1 cellular context compared by ENCODE assay signal in genomic region chr20:35436175-35436568, GRCh38.
TF ChIP-seq lines count a peak whose summit lies in the region.

No MANE protein-coding gene starts in this region.

TF ChIP-seq in HepG2, 621 proteins besides CTCF, POLR2A, EP300 and RAD21:
- TF ChIP-seq ZNF841 (CRISPR knock-in tag; IDR thresholded peaks at IDR 0.05; ENCODE audit: borderline replicate concordance) (no peak), MEIS2 (CRISPR knock-in tag; IDR thresholded peaks at IDR 0.05) (no peak), PBX2 (CRISPR knock-in tag; IDR thresholded peaks at IDR 0.05) (no peak), SOX5 (CRISPR knock-in tag; IDR thresholded peaks at IDR 0.05; ENCODE audit: borderline replicate concordance) (no peak), ZNF17 (CRISPR knock-in tag; IDR thresholded peaks at IDR 0.05) (no peak), SETDB1 (CRISPR knock-in tag; IDR thresholded peaks at IDR 0.05; ENCODE audit: borderline replicate concordance) (no peak), NRL (CRISPR knock-in tag; IDR thresholded peaks at IDR 0.05; ENCODE audit: borderline replicate concordance) (no peak)
- TF ChIP-seq, protein P1, sequence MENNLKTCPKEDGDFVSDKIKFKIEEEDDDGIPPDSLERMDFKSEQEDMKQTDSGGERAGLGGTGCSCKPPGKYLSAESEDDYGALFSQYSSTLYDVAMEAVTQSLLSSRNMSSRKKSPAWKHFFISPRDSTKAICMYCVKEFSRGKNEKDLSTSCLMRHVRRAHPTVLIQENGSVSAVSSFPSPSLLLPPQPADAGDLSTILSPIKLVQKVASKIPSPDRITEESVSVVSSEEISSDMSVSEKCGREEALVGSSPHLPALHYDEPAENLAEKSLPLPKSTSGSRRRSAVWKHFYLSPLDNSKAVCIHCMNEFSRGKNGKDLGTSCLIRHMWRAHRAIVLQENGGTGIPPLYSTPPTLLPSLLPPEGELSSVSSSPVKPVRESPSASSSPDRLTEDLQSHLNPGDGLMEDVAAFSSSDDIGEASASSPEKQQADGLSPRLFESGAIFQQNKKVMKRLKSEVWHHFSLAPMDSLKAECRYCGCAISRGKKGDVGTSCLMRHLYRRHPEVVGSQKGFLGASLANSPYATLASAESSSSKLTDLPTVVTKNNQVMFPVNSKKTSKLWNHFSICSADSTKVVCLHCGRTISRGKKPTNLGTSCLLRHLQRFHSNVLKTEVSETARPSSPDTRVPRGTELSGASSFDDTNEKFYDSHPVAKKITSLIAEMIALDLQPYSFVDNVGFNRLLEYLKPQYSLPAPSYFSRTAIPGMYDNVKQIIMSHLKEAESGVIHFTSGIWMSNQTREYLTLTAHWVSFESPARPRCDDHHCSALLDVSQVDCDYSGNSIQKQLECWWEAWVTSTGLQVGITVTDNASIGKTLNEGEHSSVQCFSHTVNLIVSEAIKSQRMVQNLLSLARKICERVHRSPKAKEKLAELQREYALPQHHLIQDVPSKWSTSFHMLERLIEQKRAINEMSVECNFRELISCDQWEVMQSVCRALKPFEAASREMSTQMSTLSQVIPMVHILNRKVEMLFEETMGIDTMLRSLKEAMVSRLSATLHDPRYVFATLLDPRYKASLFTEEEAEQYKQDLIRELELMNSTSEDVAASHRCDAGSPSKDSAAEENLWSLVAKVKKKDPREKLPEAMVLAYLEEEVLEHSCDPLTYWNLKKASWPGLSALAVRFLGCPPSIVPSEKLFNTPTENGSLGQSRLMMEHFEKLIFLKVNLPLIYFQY (CRISPR knock-in tag; IDR thresholded peaks at IDR 0.05; ENCODE audit: borderline replicate concordance): no peak
